Comparison of ENCODE assay signal across 12 cellular contexts in genomic region chr17:31389673-31390381, GRCh38. TPM values are rescaled to one million over a fixed set of nuclear protein-coding genes. Genes with fewer than 3 reads are reported as not detected.
A peak's percentile ranks its signal among the peaks of the same experiment; 100 is the strongest.
DNase-seq lines count a peak whose midpoint lies in the region; ATAC-seq and TF ChIP-seq lines count a peak whose summit lies in the region.
"Had no signal": no experiment of that assay in that cellular context is flagged by ENCODE, and none has a peak within 500 bp of the region (broad histone marks: within the 10 kb centered on the region; RNA-seq: fewer than 3 reads in every experiment).

No MANE protein-coding gene starts in this region.

- peak; percentile 59 for TF ChIP-seq CTCF in VCaP (conservative IDR thresholded peaks at IDR 0.05)

- no peak for DNase-seq in activated naive CD4-positive, alpha-beta T cell treated with anti-CD3 and anti-CD28 coated beads, Interleukin-2, amount 10 ng/mL, durations not matched to agents 7 days and 5 days
- DNase-seq in activated naive CD4-positive, alpha-beta T cell treated with anti-CD3 and anti-CD28 coated beads, Interleukin-2, amount 50 U/mL, for 16 hours = no peak
- DNase-seq in islet precursor cell (peak; percentile 50), ureter (ENCODE audit: low spot score) (peak; percentile 29), Right ventricle myocardium superior (no peak)
- DNase-seq: left ventricle myocardium inferior, NCI-H2107 had no signal

- no peaks in the 10 kb centered on the region for H3K36me3 Mint-ChIP-seq in activated naive CD4-positive, alpha-beta T cell treated with anti-CD3 and anti-CD28 coated beads, Interleukin-2, amount 10 ng/mL, durations not matched to agents 7 days and 5 days

- peaks cover 8% of the 10 kb centered on the region for H3K4me1 Mint-ChIP-seq in activated naive CD4-positive, alpha-beta T cell treated with anti-CD3 and anti-CD28 coated beads, Interleukin-2, amount 10 ng/mL, durations not matched to agents 7 days and 5 days

- H3K9me3 Mint-ChIP-seq in activated naive CD4-positive, alpha-beta T cell treated with anti-CD3 and anti-CD28 coated beads, Interleukin-2, amount 10 ng/mL, durations not matched to agents 7 days and 5 days = no peaks in the 10 kb centered on the region

- ATAC-seq in HG03342 (IDR thresholded peaks at IDR 0.05; ENCODE audit: unreplicated experiment) = no peak
- ATAC-seq in HG03108 (IDR thresholded peaks at IDR 0.05; ENCODE audit: unreplicated experiment) = no peak
- ATAC-seq in Right ventricle myocardium superior (ENCODE audit: poor library complexity) = no peak

- no peak overlapping the region for H3K27ac ChIP-seq in VCaP
- H3K27ac ChIP-seq: left ventricle myocardium inferior, tibial nerve had no signal

- H3K27ac Mint-ChIP-seq in activated naive CD4-positive, alpha-beta T cell treated with anti-CD3 and anti-CD28 coated beads, Interleukin-2, amount 10 ng/mL, durations not matched to agents 7 days and 5 days = no peak overlapping the region

- H3K4me3 Mint-ChIP-seq in activated naive CD4-positive, alpha-beta T cell treated with anti-CD3 and anti-CD28 coated beads, Interleukin-2, amount 10 ng/mL, durations not matched to agents 7 days and 5 days = peak overlapping the region; percentile 56

- CTCF ChIA-PET in activated naive CD4-positive, alpha-beta T cell treated with anti-CD3 and anti-CD28 coated beads, Interleukin-2, amount 10 ng/mL, durations not matched to agents 7 days and 5 days (lab: Charles Lee) = interaction anchor here (0.7 to 2.0 kb wide), 12 partner anchors 8 to 452 kb away, joined by 3 to 22 read pairs (median 4); no protein-coding TSS in a partner anchor

- intact Hi-C loops in Right ventricle myocardium superior (cut with DNase I) = no loop called here

- peaks cover 77% of the 10 kb centered on the region for H3K27me3 Mint-ChIP-seq in activated naive CD4-positive, alpha-beta T cell treated with anti-CD3 and anti-CD28 coated beads, Interleukin-2, amount 10 ng/mL, durations not matched to agents 7 days and 5 days

RNA-seq across cellular contexts. Expression of gene RAB11FIP4, which starts 1.6 kb away (rescaled TPM):
- 40.7 TPM for total RNA-seq in ureter
- 12.0 TPM for total RNA-seq in Right ventricle myocardium superior
- total RNA-seq: dermis microvascular lymphatic vessel endothelial cell had no signal

Comparison
In these comparisons a context has a peak if more than half of its experiments do, and no peak if none do; other contexts are left out.
1. DNase-seq: peak in islet precursor cell (single experiment) and ureter (single experiment); none in activated naive CD4-positive, alpha-beta T cell treated with anti-CD3 and anti-CD28 coated beads, Interleukin-2, amount 10 ng/mL, durations not matched to agents 7 days and 5 days (single experiment), activated naive CD4-positive, alpha-beta T cell treated with anti-CD3 and anti-CD28 coated beads, Interleukin-2, amount 50 U/mL, for 16 hours (single experiment) and Right ventricle myocardium superior (single experiment).